ENCODE assay signal across 8 cellular contexts in the genomic region with DNA sequence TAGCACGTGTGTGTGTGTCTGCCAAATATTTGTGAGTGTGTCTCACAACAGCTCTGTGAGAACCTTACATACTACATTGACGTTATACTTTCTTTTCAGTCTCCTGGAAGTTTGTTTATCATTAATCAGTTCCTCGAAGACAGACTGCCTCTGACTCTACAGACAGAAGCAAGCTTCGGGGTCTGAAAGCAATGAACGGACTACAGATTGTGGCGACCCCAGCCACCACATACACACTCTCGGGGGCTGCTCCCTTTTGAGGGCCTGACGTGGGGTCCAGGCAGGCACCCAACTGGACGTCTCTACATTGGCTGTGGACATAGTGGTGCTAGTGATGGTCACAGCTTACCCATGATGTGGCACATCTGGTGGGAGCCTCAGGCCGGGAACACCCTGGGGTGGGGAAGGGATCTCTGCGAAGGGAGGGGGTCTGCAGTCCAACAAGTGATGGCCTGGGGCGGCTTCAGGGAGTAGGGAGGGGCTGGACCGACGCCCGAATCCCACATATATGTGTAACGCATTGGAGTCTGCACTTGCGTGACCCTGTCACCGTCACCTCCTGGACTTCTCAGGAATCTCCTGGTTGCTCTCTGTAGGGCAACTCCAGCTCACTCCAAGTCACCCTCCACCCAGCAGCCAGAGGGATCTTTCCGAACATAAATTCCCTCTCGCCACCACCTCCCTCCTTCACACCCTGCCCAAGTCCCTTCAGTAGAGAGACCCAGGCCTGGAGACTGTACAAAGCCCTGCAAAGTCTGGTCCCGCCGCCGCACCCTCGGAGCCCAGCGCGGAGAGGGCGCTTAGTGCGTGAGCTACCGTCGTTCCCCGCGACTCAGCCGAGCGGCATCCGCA. TPM values are rescaled to one million over a fixed set of nuclear protein-coding genes. Genes with fewer than 3 reads are reported as not detected.
DNase-seq lines count a peak whose midpoint lies in the region; TF ChIP-seq lines count a peak whose summit lies in the region.

No MANE protein-coding gene starts in this region.

- H3K36me3 Mint-ChIP-seq in H9 (ENCODE audit: insufficient read depth in 1 of 3, low read depth in 3 of 3) = no peaks in the 10 kb centered on the region
- no peaks in the 10 kb centered on the region for H3K36me3 Mint-ChIP-seq in activated naive CD8-positive, alpha-beta T cell treated with anti-CD3 and anti-CD28 coated beads for 36 hours

- H3K9me3 Mint-ChIP-seq in H9 = peaks cover 2 to 7% of the 10 kb centered on the region in 2 experiments; a peak in 3 of 5 replicates
- H3K9me3 Mint-ChIP-seq in activated naive CD8-positive, alpha-beta T cell treated with anti-CD3 and anti-CD28 coated beads for 36 hours = peaks cover 5% of the 10 kb centered on the region

- no peak overlapping the region for H2BK5ac ChIP-seq in H9 (ENCODE audit: insufficient read length, low read length)

- H3K27ac ChIP-seq in H9 (ENCODE audit: insufficient read length, low read depth, low read length) = no peak overlapping the region
- no peak overlapping the region for H3K27ac ChIP-seq in iPS DF 6.9 (ENCODE audit: low read length)
- no peak overlapping the region for H3K27ac ChIP-seq in skeletal muscle tissue (ENCODE audit: low read depth, low read length)

- no peak overlapping the region for H2AFZ ChIP-seq in H9 (ENCODE audit: low read length)

- no peak overlapping the region for H4K8ac ChIP-seq in H9 (replicated peaks; ENCODE audit: insufficient read length, low read depth, low read length)

- H3K4me3 ChIP-seq in iPS DF 6.9 (ENCODE audit: low read length) = peak overlapping the region; percentile 29; the same call in 1 of the 2 replicates
- H3K4me3 ChIP-seq in skeletal muscle tissue (ENCODE audit: low read length in 3 of 3) = peak overlapping the region; percentile 58 to 66 (median 65)

- H2AK5ac ChIP-seq in H9 (ENCODE audit: insufficient read length, low read length) = no peak overlapping the region

- TF ChIP-seq CTCF in H9 (conservative IDR thresholded peaks at IDR 0.05) = no peak

- no peaks in the 10 kb centered on the region; the same call in 1 of the 2 replicates for H3K4me1 ChIP-seq in H9 (ENCODE audit: insufficient read depth, low read length)
- no peaks in the 10 kb centered on the region for H3K4me1 ChIP-seq in iPS DF 6.9 (ENCODE audit: control insufficient read depth, insufficient read depth, low read length)
- peaks cover 14 to 24% (median 17%) of the 10 kb centered on the region in 3 donors for H3K4me1 ChIP-seq in skeletal muscle tissue (ENCODE audit: control insufficient read depth in 3 of 3, insufficient read depth in 3 of 3, low read length in 3 of 3)

- H3K23ac ChIP-seq in H9 (ENCODE audit: insufficient read length, low read depth, low read length) = no peak overlapping the region

- DNase-seq in H9 = no peak
- DNase-seq in activated naive CD8-positive, alpha-beta T cell treated with anti-CD3 and anti-CD28 coated beads for 36 hours = no peak
- no peak for DNase-seq in iPS DF 6.9 (ENCODE audit: low read depth, low spot score)
- no peak for DNase-seq in NCI-H748 (lab: John Stamatoyannopoulos, UW; ENCODE audit: unreplicated experiment)
- no peak for DNase-seq in putamen (ENCODE audit: low spot score)
- no peak for DNase-seq in HK-2 (ENCODE audit: unreplicated experiment)
- no peak for DNase-seq in stimulated activated CD4-positive, alpha-beta T cell treated with anti-CD3 and anti-CD28 coated beads, Interleukin-4, amount 100 ng/mL, for 24 hours

- no peak overlapping the region for H3K18ac ChIP-seq in H9 (ENCODE audit: insufficient read length, low read depth, low read length)

- H4K20me1 ChIP-seq in H9 (ENCODE audit: control insufficient read depth, insufficient read depth, insufficient read length) = no peaks in the 10 kb centered on the region

- H3T11ph ChIP-seq in H9 (ENCODE audit: low read length) = no peak overlapping the region

- H2BK120ac ChIP-seq in H9 (ENCODE audit: low read depth, low read length, poor library complexity, severe bottlenecking) = no peak overlapping the region

- no peak overlapping the region for H4K5ac ChIP-seq in H9 (ENCODE audit: insufficient read length, low read depth, low read length)

- peaks cover 10% of the 10 kb centered on the region for H3K23me2 ChIP-seq in H9 (ENCODE audit: insufficient read length, low read depth, low read length, poor library complexity, severe bottlenecking)

- H3K27ac Mint-ChIP-seq in H9 = no peak overlapping the region; a peak in 1 of 7 replicates
- no peak overlapping the region for H3K27ac Mint-ChIP-seq in activated naive CD8-positive, alpha-beta T cell treated with anti-CD3 and anti-CD28 coated beads for 36 hours

- no peak overlapping the region for H3K56ac ChIP-seq in H9 (ENCODE audit: insufficient read length, low read depth, low read length)

- H3K79me1 ChIP-seq in H9 (ENCODE audit: insufficient read depth, low read depth, low read length, poor library complexity, severe bottlenecking) = no peaks in the 10 kb centered on the region

- 0 out of 2 replicates have a peak overlapping the region, but pooled peaks have one; percentile 0 for H3K14ac ChIP-seq in H9 (ENCODE audit: insufficient read depth, low read length)

- no peak overlapping the region for H4K91ac ChIP-seq in H9 (ENCODE audit: insufficient read length, low read depth, low read length)

- H3K4ac ChIP-seq in H9 (ENCODE audit: low read depth, low read length) = no peak overlapping the region

- no peak overlapping the region for H2BK12ac ChIP-seq in H9 (ENCODE audit: insufficient read length, low read depth, low read length)

- H3K27me3 ChIP-seq in H9 (ENCODE audit: insufficient read depth, low read length) = peaks cover 25% of the 10 kb centered on the region; the same call in 1 of the 2 replicates
- peaks cover 38% of the 10 kb centered on the region for H3K27me3 ChIP-seq in iPS DF 6.9 (ENCODE audit: control insufficient read depth, insufficient read depth, low read length)
- H3K27me3 ChIP-seq in skeletal muscle tissue (ENCODE audit: control insufficient read depth in 3 of 3, insufficient read depth in 3 of 3, low read length in 3 of 3) = peaks cover 40 to 64% (median 48%) of the 10 kb centered on the region in 3 donors

- no peak overlapping the region for H2BK20ac ChIP-seq in H9 (ENCODE audit: low read depth, low read length, poor library complexity, severe bottlenecking)

- WGBS in H9 (ENCODE audit: extremely low coverage, insufficient read length, low lambda C conversion rate) = no CpG with 5 or more reads among the region's 35 CpGs
- WGBS in iPS DF 6.9 (ENCODE audit: insufficient coverage, insufficient read length) = no CpG with 5 or more reads among the region's 35 CpGs

- no peaks in the 10 kb centered on the region for H3K36me3 ChIP-seq in iPS DF 6.9 (ENCODE audit: control insufficient read depth, insufficient read depth, low read length)
- no peaks in the 10 kb centered on the region for H3K36me3 ChIP-seq in skeletal muscle tissue (ENCODE audit: control insufficient read depth in 3 of 3, insufficient read depth in 3 of 3, low read length in 3 of 3)

- H3K4me2 ChIP-seq in H9 (ENCODE audit: insufficient read depth, insufficient read length, low read length) = peak overlapping the region; percentile 68

- H3K79me2 ChIP-seq in H9 (ENCODE audit: insufficient read depth, low read length) = no peaks in the 10 kb centered on the region

- H3K9me3 ChIP-seq in H9 (ENCODE audit: control insufficient read depth, low read depth, low read length) = no peaks in the 10 kb centered on the region
- no peaks in the 10 kb centered on the region for H3K9me3 ChIP-seq in iPS DF 6.9 (ENCODE audit: control insufficient read depth, insufficient read depth, low read length)
- no peaks in the 10 kb centered on the region for H3K9me3 ChIP-seq in skeletal muscle tissue (ENCODE audit: control insufficient read depth in 3 of 3, low read length in 3 of 3)

- peaks cover 96% of the 10 kb centered on the region for H3K27me3 Mint-ChIP-seq in H9 (ENCODE audit: low read depth)
- H3K27me3 Mint-ChIP-seq in activated naive CD8-positive, alpha-beta T cell treated with anti-CD3 and anti-CD28 coated beads for 36 hours = peaks cover 84% of the 10 kb centered on the region

- peak overlapping the region; percentile 67 to 79 for H3K4me3 Mint-ChIP-seq in H9
- peak overlapping the region; percentile 67 for H3K4me3 Mint-ChIP-seq in activated naive CD8-positive, alpha-beta T cell treated with anti-CD3 and anti-CD28 coated beads for 36 hours

- no peak overlapping the region for H2BK15ac ChIP-seq in H9 (ENCODE audit: low read depth, low read length)

- peaks cover 4 to 14% of the 10 kb centered on the region in 2 experiments for H3K4me1 Mint-ChIP-seq in H9
- peaks cover 7% of the 10 kb centered on the region for H3K4me1 Mint-ChIP-seq in activated naive CD8-positive, alpha-beta T cell treated with anti-CD3 and anti-CD28 coated beads for 36 hours

- no peak overlapping the region for H3K9ac ChIP-seq in H9 (ENCODE audit: extremely low read depth, insufficient read length, low read length)
- peak overlapping the region in 1 of 3 donors; percentile 72 for H3K9ac ChIP-seq in skeletal muscle tissue (ENCODE audit: low read depth in 1 of 3, low read length in 3 of 3)

RNA-seq across cellular contexts. Expression of a gene that starts 30.4 kb away (rescaled TPM):
- total RNA-seq in H9 (2021) (not detected in 2 replicates), skeletal muscle tissue (0.52 TPM)
- not detected for total RNA-seq in activated naive CD8-positive, alpha-beta T cell treated with anti-CD3 and anti-CD28 coated beads for 36 hours

RNA-seq across cellular contexts. Expression of a gene that starts 42.5 kb away (rescaled TPM):
- total RNA-seq in H9 (2021) (1.1 and 1.6 TPM in 2 replicates), skeletal muscle tissue (13.6 TPM)
- 1 to 10 TPM; 3.0 to 3.6 TPM for total RNA-seq in activated naive CD8-positive, alpha-beta T cell treated with anti-CD3 and anti-CD28 coated beads for 36 hours
